In the genomic region with DNA sequence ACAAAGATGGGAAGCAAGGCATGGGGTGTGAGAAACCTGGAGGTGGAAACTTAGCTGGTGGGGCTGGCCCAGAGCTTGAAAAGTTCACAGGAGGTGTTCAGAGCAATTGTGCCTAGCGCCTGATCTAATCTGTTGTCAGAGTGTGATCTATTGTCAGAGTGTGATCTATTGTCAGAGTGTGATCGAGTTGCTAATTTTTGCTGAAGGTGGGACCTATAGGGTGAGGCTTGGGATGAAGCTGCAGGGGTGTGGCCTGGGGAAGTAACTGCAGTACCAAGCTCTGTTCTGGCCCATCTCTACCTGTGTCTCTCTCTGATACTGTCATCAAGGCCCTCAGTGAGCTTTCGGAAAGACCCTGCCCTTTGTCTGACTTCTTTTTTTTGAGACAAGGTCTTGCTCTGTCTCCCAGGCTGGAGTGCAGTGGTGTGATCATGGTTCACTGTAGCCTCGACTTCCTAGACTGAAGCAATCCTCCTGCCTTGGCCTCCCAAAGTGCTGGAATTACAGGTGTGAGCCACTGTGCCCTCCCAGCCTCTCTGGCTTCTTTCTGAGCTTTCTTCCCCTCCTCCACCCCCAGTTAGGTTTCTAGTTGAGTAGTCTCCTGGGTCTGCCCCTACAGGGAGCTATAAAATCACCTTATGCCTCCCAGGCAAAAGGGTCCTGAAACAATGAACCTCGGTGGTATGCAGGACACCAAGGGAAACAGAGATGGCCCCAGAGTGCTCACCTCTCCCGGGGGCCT, we compare ENCODE assay signal across 22 cellular contexts. TPM values are rescaled to one million over a fixed set of nuclear protein-coding genes. Genes with fewer than 3 reads are reported as not detected.
A peak's percentile ranks its signal among the peaks of the same experiment; 100 is the strongest.
DNase-seq lines count a peak whose midpoint lies in the region; ATAC-seq, FAIRE-seq and TF ChIP-seq lines count a peak whose summit lies in the region.
"Had no signal": no experiment of that assay in that cellular context is flagged by ENCODE, and none has a peak within 500 bp of the region (broad histone marks: within the 10 kb centered on the region; RNA-seq: fewer than 3 reads in every experiment).

No MANE protein-coding gene starts in this region.

- WGBS in H1 (ENCODE audit: extremely low coverage in 1 of 2, insufficient coverage in 1 of 2, insufficient read length in 1 of 2, insufficient replicate concordance in 2 of 2, low coverage in 1 of 2, low lambda C conversion rate in 2 of 2, missing lambda C conversion rate in 1 of 2), 2 experiments, result 93% methylated on average over 6 of the region's 6 CpGs; no CpG with 5 or more reads in 1 of the 2 experiments

- H4K5ac ChIP-seq in H1 (ENCODE audit: insufficient read length, low read depth, low read length), result no peak overlapping the region

- peak; percentile 58 for DNase-seq in activated CD4-positive, alpha-beta T cell treated with anti-CD3 and anti-CD28 coated beads, Interleukin-2, amount 10 ng/mL, durations not matched to agents 24 days and 14 days
- DNase-seq in activated CD4-positive, alpha-beta T cell treated with anti-CD3 and anti-CD28 coated beads for 48 hours, result no peak
- DNase-seq in NCI-H526 treated with DMSO at 0.1 percent for 48 hours (lab: John Stamatoyannopoulos, UW), result peak; percentile 68
- no peak for DNase-seq in H1 (ENCODE audit: low read depth in 1 of 2, low spot score in 2 of 2)
- no peak for DNase-seq in stimulated activated naive CD8-positive, alpha-beta T cell treated with anti-CD3 and anti-CD28 coated beads, Interleukin-15, amount 100 ng/mL, for 72 hours
- DNase-seq in COLO668 (lab: John Stamatoyannopoulos, UW; ENCODE audit: unreplicated experiment), result no peak
- no peak for DNase-seq in A673 (ENCODE audit: low spot score)
- no peak for DNase-seq in pons (ENCODE audit: low spot score)
- DNase-seq: activated CD4-positive, CD25-positive, alpha-beta regulatory T cell; activated naive CD4-positive, alpha-beta T cell; colonic mucosa; DMS79 treated with DMSO at 0.1 percent for 48 hours; GM23248; hypothalamus; naive thymus-derived CD4-positive, alpha-beta T cell; NCI-H345; NK-92 treated with Interleukin-12 subunit alpha and Interleukin-12 subunit beta, amount 100 ng/mL, for 24 hours; stimulated activated CD4-positive, alpha-beta T cell treated with anti-CD3 and anti-CD28 coated beads, Interleukin-4, amount 100 ng/mL, for 4 hours; testis had no signal

- no peak overlapping the region for H2AFZ ChIP-seq in H1 (ENCODE audit: low read length)
- H2AFZ ChIP-seq: GM23248 had no signal

- no peak for TF ChIP-seq CTCF in H1 (IDR thresholded peaks at IDR 0.05; ENCODE audit: control extremely low read depth in 1 of 3, insufficient read depth in 1 of 3, low read depth in 1 of 3, low read length in 3 of 3)
- TF ChIP-seq CTCF in A673 (conservative IDR thresholded peaks at IDR 0.05; ENCODE audit: low read depth, low read length), result no peak

- H3K18ac ChIP-seq in H1 (ENCODE audit: extremely low read depth, low read length), result no peak overlapping the region

- H3K27me3 Mint-ChIP-seq in activated CD4-positive, alpha-beta T cell treated with anti-CD3 and anti-CD28 coated beads, Interleukin-2, amount 10 ng/mL, durations not matched to agents 24 days and 14 days, result no peaks in the 10 kb centered on the region
- H3K27me3 Mint-ChIP-seq in stimulated activated naive CD8-positive, alpha-beta T cell treated with anti-CD3 and anti-CD28 coated beads, Interleukin-15, amount 100 ng/mL, for 72 hours, result peaks cover 16% of the 10 kb centered on the region

- no peak overlapping the region for H4K91ac ChIP-seq in H1 (replicated peaks; ENCODE audit: insufficient read length, low read length)

- CTCF ChIA-PET in H1 (lab: Charles Lee; ENCODE audit: partially characterized antibody) (interaction anchor here (0.7 to 3.9 kb wide), 10 partner anchors 12 to 415 kb away, joined by 3 to 18 read pairs (median 4); no protein-coding TSS in a partner anchor), A673 (lab: Charles Lee) (no interaction called here)

- no peak overlapping the region for H3K56ac ChIP-seq in H1 (replicated peaks; ENCODE audit: insufficient read length, low read depth, low read length)

- peak; percentile 7 for ATAC-seq in stimulated activated naive CD8-positive, alpha-beta T cell treated with anti-CD3 and anti-CD28 coated beads, Interleukin-15, amount 100 ng/mL, for 72 hours
- ATAC-seq: naive thymus-derived CD4-positive, alpha-beta T cell; Right ventricle myocardium inferior had no signal

- H3K27me3 ChIP-seq in H1 (replicated peaks in 1 of 4; ENCODE audit: control insufficient read depth in 3 of 4, extremely low read depth in 1 of 4, insufficient read depth in 3 of 4, low read length in 3 of 4) (no peaks in the 10 kb centered on the region), A673 (replicated peaks; ENCODE audit: insufficient read depth, low read depth, low read length, poor library complexity) (no peaks in the 10 kb centered on the region)
- H3K27me3 ChIP-seq: colonic mucosa, testis had no signal

- no peak for TF ChIP-seq EP300 in H1 (IDR thresholded peaks at IDR 0.05; ENCODE audit: borderline replicate concordance in 1 of 2, low read depth in 2 of 2, low read length in 2 of 2)

- TF ChIP-seq POLR2A in H1 (IDR thresholded peaks at IDR 0.05; ENCODE audit: control extremely low read depth in 1 of 2, low read depth in 2 of 2, low read length in 2 of 2), result no peak

- H3K27ac ChIP-seq in H1 (ENCODE audit: low read depth, low read length) (no peak overlapping the region), A673 (ENCODE audit: low read depth, low read length, poor library complexity, severe bottlenecking) (no peak overlapping the region)
- H3K27ac ChIP-seq: colonic mucosa, GM23248, testis had no signal

- TF ChIP-seq RAD21 in H1 (IDR thresholded peaks at IDR 0.05 in 1 of 2, conservative IDR thresholded peaks at IDR 0.05 in 1 of 2; ENCODE audit: low read depth in 2 of 2, low read length in 2 of 2), result no peak

- H2BK20ac ChIP-seq in H1 (ENCODE audit: low read length), result 0 out of 2 replicates have a peak overlapping the region, but pooled peaks have one; percentile 66

- no peak overlapping the region for H3K23ac ChIP-seq in H1 (ENCODE audit: insufficient read length)

- H3K4me1 ChIP-seq in H1 (replicated peaks in 1 of 4; ENCODE audit: control insufficient read depth in 3 of 4, insufficient read depth in 4 of 4, low read length in 3 of 4) (peaks cover 2 to 43% (median 30%) of the 10 kb centered on the region in 4 experiments), A673 (ENCODE audit: insufficient read depth, low read length, poor library complexity, severe bottlenecking) (peaks cover 35% of the 10 kb centered on the region)

- BruUV-seq in A673 (replicated peaks; lab: Mats Ljungman, UMichigan), result no TSS peak

- peak overlapping the region; percentile 4; the same call in 1 of the 2 replicates for H2BK15ac ChIP-seq in H1 (ENCODE audit: low read length)

- H2AK5ac ChIP-seq in H1 (ENCODE audit: low read depth, low read length), result no peak overlapping the region; the same call in 1 of the 2 replicates

- no peak overlapping the region for H3K4me2 ChIP-seq in H1 (ENCODE audit: insufficient read depth in 1 of 2, low read depth in 2 of 2, low read length in 2 of 2)

- intact Hi-C loops in activated CD4-positive, alpha-beta T cell treated with anti-CD3 and anti-CD28 coated beads, Interleukin-2, amount 10 ng/mL, durations not matched to agents 24 days and 14 days (cut with micrococcal nuclease), result no loop called here
- intact Hi-C loops in A673 (cut with micrococcal nuclease; ENCODE audit: unreplicated experiment), result no loop called here

- no peak overlapping the region for H2BK12ac ChIP-seq in H1 (ENCODE audit: low read depth, low read length)

- H3K79me1 ChIP-seq in H1 (ENCODE audit: low read depth, low read length), result peaks cover 6% of the 10 kb centered on the region

- H3K4me1 Mint-ChIP-seq in activated CD4-positive, alpha-beta T cell treated with anti-CD3 and anti-CD28 coated beads, Interleukin-2, amount 10 ng/mL, durations not matched to agents 24 days and 14 days, result peaks cover 56% of the 10 kb centered on the region
- peaks cover 52% of the 10 kb centered on the region for H3K4me1 Mint-ChIP-seq in stimulated activated naive CD8-positive, alpha-beta T cell treated with anti-CD3 and anti-CD28 coated beads, Interleukin-15, amount 100 ng/mL, for 72 hours

- no peak overlapping the region for H4K8ac ChIP-seq in H1 (ENCODE audit: extremely low read depth, insufficient read depth, low read length)

- H3K79me2 ChIP-seq in H1 (ENCODE audit: control insufficient read depth in 1 of 2, insufficient read depth in 2 of 2, low read length in 2 of 2), result no peaks in the 10 kb centered on the region

- H3K27ac Mint-ChIP-seq in activated CD4-positive, alpha-beta T cell treated with anti-CD3 and anti-CD28 coated beads, Interleukin-2, amount 10 ng/mL, durations not matched to agents 24 days and 14 days, result peak overlapping the region; percentile 64
- H3K27ac Mint-ChIP-seq in stimulated activated naive CD8-positive, alpha-beta T cell treated with anti-CD3 and anti-CD28 coated beads, Interleukin-15, amount 100 ng/mL, for 72 hours, result peak overlapping the region in 1 of 2 donors; percentile 64

- no peak overlapping the region for H3K4ac ChIP-seq in H1 (replicated peaks; ENCODE audit: insufficient read length, low read depth, low read length)

- no peak overlapping the region for H3K4me3 Mint-ChIP-seq in activated CD4-positive, alpha-beta T cell treated with anti-CD3 and anti-CD28 coated beads, Interleukin-2, amount 10 ng/mL, durations not matched to agents 24 days and 14 days
- no peak overlapping the region for H3K4me3 Mint-ChIP-seq in stimulated activated naive CD8-positive, alpha-beta T cell treated with anti-CD3 and anti-CD28 coated beads, Interleukin-15, amount 100 ng/mL, for 72 hours
- H3K4me3 Mint-ChIP-seq: naive thymus-derived CD4-positive, alpha-beta T cell had no signal

- POLR2A ChIA-PET in H1 (lab: Charles Lee; ENCODE audit: partially characterized antibody) (interaction anchor here (1.0 to 1.3 kb wide), 2 partner anchors 56 to 58 kb away, joined by 3 read pairs; no protein-coding TSS in a partner anchor), A673 (lab: Charles Lee; ENCODE audit: low non-redundant PET) (no interaction called here)

- FAIRE-seq in H1 (lab: Jason Lieb, UNC), result no peak
- FAIRE-seq: astrocyte, keratinocyte had no signal

- H3K36me3 ChIP-seq in H1 (ENCODE audit: control insufficient read depth in 2 of 4, insufficient read depth in 4 of 4, low read length in 3 of 4) (no peaks in the 10 kb centered on the region), A673 (ENCODE audit: insufficient read depth, low read length, poor library complexity, severe bottlenecking) (no peaks in the 10 kb centered on the region)
- H3K36me3 ChIP-seq: colonic mucosa had no signal

- no peaks in the 10 kb centered on the region for H3K9me3 ChIP-seq in H1 (ENCODE audit: insufficient read depth in 2 of 2, low read depth in 1 of 2, low read length in 1 of 2)
- H3K9me3 ChIP-seq in A673 (ENCODE audit: low read depth, low read length, poor library complexity, severe bottlenecking), result no peaks in the 10 kb centered on the region
- H3K9me3 ChIP-seq: colonic mucosa, testis had no signal

- H3K9ac ChIP-seq in H1 (replicated peaks in 1 of 4; ENCODE audit: extremely low read depth in 1 of 4, low read depth in 3 of 4, low read length in 3 of 4), result no peak overlapping the region
- H3K9ac ChIP-seq: GM23248 had no signal

- H2BK120ac ChIP-seq in H1 (replicated peaks; ENCODE audit: low read depth, low read length), result no peak overlapping the region

- H3K14ac ChIP-seq in H1 (ENCODE audit: insufficient read length), result no peak overlapping the region

- H4K20me1 ChIP-seq in H1 (replicated peaks in 1 of 2; ENCODE audit: control insufficient read depth in 1 of 2, insufficient read depth in 2 of 2, low read length in 2 of 2), result peaks cover 0 to 6% of the 10 kb centered on the region in 2 experiments

- no peaks in the 10 kb centered on the region for H3K9me3 Mint-ChIP-seq in activated CD4-positive, alpha-beta T cell treated with anti-CD3 and anti-CD28 coated beads, Interleukin-2, amount 10 ng/mL, durations not matched to agents 24 days and 14 days
- no peaks in the 10 kb centered on the region for H3K9me3 Mint-ChIP-seq in stimulated activated naive CD8-positive, alpha-beta T cell treated with anti-CD3 and anti-CD28 coated beads, Interleukin-15, amount 100 ng/mL, for 72 hours

- 0 out of 2 replicates have a peak overlapping the region, but pooled peaks have one; percentile 8 for H2BK5ac ChIP-seq in H1 (ENCODE audit: low read depth, low read length)

- H3K36me3 Mint-ChIP-seq in activated CD4-positive, alpha-beta T cell treated with anti-CD3 and anti-CD28 coated beads, Interleukin-2, amount 10 ng/mL, durations not matched to agents 24 days and 14 days (ENCODE audit: low read depth), result no peaks in the 10 kb centered on the region
- H3K36me3 Mint-ChIP-seq: naive thymus-derived CD4-positive, alpha-beta T cell had no signal

- no peaks in the 10 kb centered on the region for H3K23me2 ChIP-seq in H1 (ENCODE audit: low read depth, low read length)

- H3K4me3 ChIP-seq in H1 (ENCODE audit: extremely low read depth in 1 of 4, insufficient read depth in 2 of 4, low read depth in 3 of 4, low read length in 4 of 4), result no peak overlapping the region
- H3K4me3 ChIP-seq in A673 (ENCODE audit: low read depth, low read length, poor library complexity, severe bottlenecking), result no peak overlapping the region
- H3K4me3 ChIP-seq: colonic mucosa, GM23248, testis had no signal

RNA-seq across cellular contexts. Expression of gene SMOX, which starts 17.5 kb away (rescaled TPM):
- total RNA-seq in activated CD4-positive, alpha-beta T cell treated with anti-CD3 and anti-CD28 coated beads, Interleukin-2, amount 10 ng/mL, durations not matched to agents 24 days and 14 days, result 25.4 and 26.6 TPM in 2 replicates
- total RNA-seq in H1 (2021; fragmentation: NEBNext Ultra II Directional; extraction: Animal tissue kit (Norgen Biotek cat#: 25700)), result 9.3 and 12.4 TPM in 2 replicates
- 8.3 and 20.5 TPM in 2 replicates for polyA plus RNA-seq in H1 (2011; rRNA removed)
- polyA plus RNA-seq in H1 (2011; cell fraction: cytosol; rRNA removed), result 5.0 TPM
- polyA plus RNA-seq in H1 (2011; cell fraction: nucleus; rRNA removed), result 10.3 TPM
- 6.1 to 12.8 TPM (median 11.7 TPM) in 4 replicates for polyA plus RNA-seq in H1 (2012, experiment 1 of 2)
- 18.7 TPM for polyA plus RNA-seq in H1 (2012, experiment 2 of 2)
- 7.0 TPM for polyA plus RNA-seq in H1 (2013, experiment 1 of 2)
- polyA plus RNA-seq in H1 (2013, experiment 2 of 2), result 7.7 TPM
- polyA minus RNA-seq in H1 (2011; rRNA and poly(A)+ RNA removed), result 2.4 and 2.5 TPM in 2 replicates
- 4.5 TPM for polyA minus RNA-seq in H1 (2011; cell fraction: cytosol; rRNA and poly(A)+ RNA removed)
- polyA minus RNA-seq in H1 (2011; cell fraction: nucleus; rRNA and poly(A)+ RNA removed), result 2.0 TPM
- 21.8 and 22.1 TPM in 2 replicates for total RNA-seq in A673 (2021)
- polyA plus RNA-seq: naive thymus-derived CD4-positive, alpha-beta T cell had no signal

Comparison
In these comparisons a context has a peak if more than half of its experiments do, and no peak if none do; other contexts are left out.
1. DNase-seq: peak in activated CD4-positive, alpha-beta T cell treated with anti-CD3 and anti-CD28 coated beads, Interleukin-2, amount 10 ng/mL, durations not matched to agents 24 days and 14 days (single experiment) and NCI-H526 treated with DMSO at 0.1 percent for 48 hours (single experiment); none in activated CD4-positive, alpha-beta T cell treated with anti-CD3 and anti-CD28 coated beads for 48 hours (single experiment), H1 (0 of 2), stimulated activated naive CD8-positive, alpha-beta T cell treated with anti-CD3 and anti-CD28 coated beads, Interleukin-15, amount 100 ng/mL, for 72 hours (0 of 2), COLO668 (single experiment), A673 (single experiment) and pons (single experiment).